In genomic region chr11:76318744-76319384, GRCh38 we compare ENCODE assay signal across 1 cellular context.
A peak's percentile ranks its signal among the peaks of the same experiment; 100 is the strongest.
TF ChIP-seq lines count a peak whose summit lies in the region.

No MANE protein-coding gene starts in this region.

TF ChIP-seq in HepG2, 621 proteins besides CTCF, POLR2A, EP300 and RAD21 (continued from another document):
- TF ChIP-seq ZBED4 (CRISPR knock-in tag; IDR thresholded peaks at IDR 0.05; ENCODE audit: borderline replicate concordance) (0 out of 2 replicates have a peak, but pooled peaks have one; percentile 29), HIC2 (CRISPR knock-in tag; IDR thresholded peaks at IDR 0.05; ENCODE audit: low read depth) (no peak), NR2F6 (IDR thresholded peaks at IDR 0.05) (no peak), NR2F6 (CRISPR knock-in tag; IDR thresholded peaks at IDR 0.05) (peak; percentile 10; the same call in 1 of the 2 replicates), SALL1 (CRISPR knock-in tag; IDR thresholded peaks at IDR 0.05) (peak; percentile 42; the same call in 1 of the 2 replicates), TBL1XR1 (IDR thresholded peaks at IDR 0.05; ENCODE audit: borderline replicate concordance, low read length, partially characterized antibody) (peak; percentile 28), ZNF12 (CRISPR knock-in tag; IDR thresholded peaks at IDR 0.05) (no peak), ZNF574 (CRISPR knock-in tag; IDR thresholded peaks at IDR 0.05) (0 out of 2 replicates have a peak, but pooled peaks have one; percentile 15)
- TF ChIP-seq, protein P1, sequence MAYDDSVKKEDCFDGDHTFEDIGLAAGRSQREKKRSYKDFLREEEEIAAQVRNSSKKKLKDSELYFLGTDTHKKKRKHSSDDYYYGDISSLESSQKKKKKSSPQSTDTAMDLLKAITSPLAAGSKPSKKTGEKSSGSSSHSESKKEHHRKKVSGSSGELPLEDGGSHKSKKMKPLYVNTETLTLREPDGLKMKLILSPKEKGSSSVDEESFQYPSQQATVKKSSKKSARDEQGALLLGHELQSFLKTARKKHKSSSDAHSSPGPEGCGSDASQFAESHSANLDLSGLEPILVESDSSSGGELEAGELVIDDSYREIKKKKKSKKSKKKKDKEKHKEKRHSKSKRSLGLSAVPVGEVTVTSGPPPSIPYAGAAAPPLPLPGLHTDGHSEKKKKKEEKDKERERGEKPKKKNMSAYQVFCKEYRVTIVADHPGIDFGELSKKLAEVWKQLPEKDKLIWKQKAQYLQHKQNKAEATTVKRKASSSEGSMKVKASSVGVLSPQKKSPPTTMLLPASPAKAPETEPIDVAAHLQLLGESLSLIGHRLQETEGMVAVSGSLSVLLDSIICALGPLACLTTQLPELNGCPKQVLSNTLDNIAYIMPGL (CRISPR knock-in tag; IDR thresholded peaks at IDR 0.05; ENCODE audit: borderline replicate concordance in 1 of 2, low read depth in 1 of 2): peak in 1 of 2 experiments; percentile 49; a peak in 1 of 4 replicates
- TF ChIP-seq, protein P2, sequence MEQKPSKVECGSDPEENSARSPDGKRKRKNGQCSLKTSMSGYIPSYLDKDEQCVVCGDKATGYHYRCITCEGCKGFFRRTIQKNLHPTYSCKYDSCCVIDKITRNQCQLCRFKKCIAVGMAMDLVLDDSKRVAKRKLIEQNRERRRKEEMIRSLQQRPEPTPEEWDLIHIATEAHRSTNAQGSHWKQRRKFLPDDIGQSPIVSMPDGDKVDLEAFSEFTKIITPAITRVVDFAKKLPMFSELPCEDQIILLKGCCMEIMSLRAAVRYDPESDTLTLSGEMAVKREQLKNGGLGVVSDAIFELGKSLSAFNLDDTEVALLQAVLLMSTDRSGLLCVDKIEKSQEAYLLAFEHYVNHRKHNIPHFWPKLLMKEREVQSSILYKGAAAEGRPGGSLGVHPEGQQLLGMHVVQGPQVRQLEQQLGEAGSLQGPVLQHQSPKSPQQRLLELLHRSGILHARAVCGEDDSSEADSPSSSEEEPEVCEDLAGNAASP (CRISPR knock-in tag; IDR thresholded peaks at IDR 0.05; ENCODE audit: borderline replicate concordance): 0 out of 2 replicates have a peak, but pooled peaks have one; percentile 19
- TF ChIP-seq, protein P3, sequence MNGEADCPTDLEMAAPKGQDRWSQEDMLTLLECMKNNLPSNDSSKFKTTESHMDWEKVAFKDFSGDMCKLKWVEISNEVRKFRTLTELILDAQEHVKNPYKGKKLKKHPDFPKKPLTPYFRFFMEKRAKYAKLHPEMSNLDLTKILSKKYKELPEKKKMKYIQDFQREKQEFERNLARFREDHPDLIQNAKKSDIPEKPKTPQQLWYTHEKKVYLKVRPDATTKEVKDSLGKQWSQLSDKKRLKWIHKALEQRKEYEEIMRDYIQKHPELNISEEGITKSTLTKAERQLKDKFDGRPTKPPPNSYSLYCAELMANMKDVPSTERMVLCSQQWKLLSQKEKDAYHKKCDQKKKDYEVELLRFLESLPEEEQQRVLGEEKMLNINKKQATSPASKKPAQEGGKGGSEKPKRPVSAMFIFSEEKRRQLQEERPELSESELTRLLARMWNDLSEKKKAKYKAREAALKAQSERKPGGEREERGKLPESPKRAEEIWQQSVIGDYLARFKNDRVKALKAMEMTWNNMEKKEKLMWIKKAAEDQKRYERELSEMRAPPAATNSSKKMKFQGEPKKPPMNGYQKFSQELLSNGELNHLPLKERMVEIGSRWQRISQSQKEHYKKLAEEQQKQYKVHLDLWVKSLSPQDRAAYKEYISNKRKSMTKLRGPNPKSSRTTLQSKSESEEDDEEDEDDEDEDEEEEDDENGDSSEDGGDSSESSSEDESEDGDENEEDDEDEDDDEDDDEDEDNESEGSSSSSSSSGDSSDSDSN (CRISPR knock-in tag; IDR thresholded peaks at IDR 0.05): 0 out of 2 replicates have a peak, but pooled peaks have one; percentile 18
- TF ChIP-seq, protein P4, sequence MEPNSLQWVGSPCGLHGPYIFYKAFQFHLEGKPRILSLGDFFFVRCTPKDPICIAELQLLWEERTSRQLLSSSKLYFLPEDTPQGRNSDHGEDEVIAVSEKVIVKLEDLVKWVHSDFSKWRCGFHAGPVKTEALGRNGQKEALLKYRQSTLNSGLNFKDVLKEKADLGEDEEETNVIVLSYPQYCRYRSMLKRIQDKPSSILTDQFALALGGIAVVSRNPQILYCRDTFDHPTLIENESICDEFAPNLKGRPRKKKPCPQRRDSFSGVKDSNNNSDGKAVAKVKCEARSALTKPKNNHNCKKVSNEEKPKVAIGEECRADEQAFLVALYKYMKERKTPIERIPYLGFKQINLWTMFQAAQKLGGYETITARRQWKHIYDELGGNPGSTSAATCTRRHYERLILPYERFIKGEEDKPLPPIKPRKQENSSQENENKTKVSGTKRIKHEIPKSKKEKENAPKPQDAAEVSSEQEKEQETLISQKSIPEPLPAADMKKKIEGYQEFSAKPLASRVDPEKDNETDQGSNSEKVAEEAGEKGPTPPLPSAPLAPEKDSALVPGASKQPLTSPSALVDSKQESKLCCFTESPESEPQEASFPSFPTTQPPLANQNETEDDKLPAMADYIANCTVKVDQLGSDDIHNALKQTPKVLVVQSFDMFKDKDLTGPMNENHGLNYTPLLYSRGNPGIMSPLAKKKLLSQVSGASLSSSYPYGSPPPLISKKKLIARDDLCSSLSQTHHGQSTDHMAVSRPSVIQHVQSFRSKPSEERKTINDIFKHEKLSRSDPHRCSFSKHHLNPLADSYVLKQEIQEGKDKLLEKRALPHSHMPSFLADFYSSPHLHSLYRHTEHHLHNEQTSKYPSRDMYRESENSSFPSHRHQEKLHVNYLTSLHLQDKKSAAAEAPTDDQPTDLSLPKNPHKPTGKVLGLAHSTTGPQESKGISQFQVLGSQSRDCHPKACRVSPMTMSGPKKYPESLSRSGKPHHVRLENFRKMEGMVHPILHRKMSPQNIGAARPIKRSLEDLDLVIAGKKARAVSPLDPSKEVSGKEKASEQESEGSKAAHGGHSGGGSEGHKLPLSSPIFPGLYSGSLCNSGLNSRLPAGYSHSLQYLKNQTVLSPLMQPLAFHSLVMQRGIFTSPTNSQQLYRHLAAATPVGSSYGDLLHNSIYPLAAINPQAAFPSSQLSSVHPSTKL (CRISPR knock-in tag; IDR thresholded peaks at IDR 0.05): 0 out of 2 replicates have a peak, but pooled peaks have one; percentile 13
